Comparison of ENCODE assay signal across 19 cellular contexts in the genomic region with DNA sequence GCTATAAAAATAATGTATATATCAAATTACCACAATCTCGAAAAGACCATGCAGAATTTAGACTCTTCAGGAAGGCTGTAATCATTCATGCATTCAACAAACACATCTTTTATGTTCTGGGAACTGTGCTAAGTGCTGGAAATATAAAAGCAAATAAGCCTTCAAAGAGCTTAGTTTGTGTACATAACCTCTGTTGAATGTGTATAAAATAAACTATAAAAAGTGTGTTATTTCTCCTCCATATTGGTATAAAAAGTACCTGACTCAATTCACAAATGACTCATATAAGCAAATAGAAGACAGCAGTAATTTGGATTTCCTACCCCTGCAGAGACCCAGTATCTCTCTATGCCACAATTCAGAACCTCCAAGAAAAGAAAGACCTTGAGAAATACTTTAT. TPM values are rescaled to one million over a fixed set of nuclear protein-coding genes. Genes with fewer than 3 reads are reported as not detected.
DNase-seq lines count a peak whose midpoint lies in the region; ATAC-seq, FAIRE-seq and TF ChIP-seq lines count a peak whose summit lies in the region.
"Had no signal": no experiment of that assay in that cellular context is flagged by ENCODE, and none has a peak within 500 bp of the region (broad histone marks: within the 10 kb centered on the region; RNA-seq: fewer than 3 reads in every experiment).

No MANE protein-coding gene starts in this region.

- WGBS in A549 (ENCODE audit: missing lambda C conversion rate): 14% methylated on average over 1 of the region's 1 CpG

- H3K4me2 ChIP-seq in A549: peak overlapping the region; percentile 37

- intact Hi-C loops in Panc1 (cut with micrococcal nuclease; ENCODE audit: unreplicated experiment): no loop called here

- no peak for TF ChIP-seq EP300 in A549 (IDR thresholded peaks at IDR 0.05)

- FAIRE-seq in A549 (lab: Jason Lieb, UNC): no peak
- FAIRE-seq: RCC 7860 had no signal

- CTCF ChIA-PET in A549 (lab: Yijun Ruan, JAX): no interaction called here
- CTCF ChIA-PET in HEK293 (lab: Yijun Ruan, JAX): interaction anchor here (0.7 to 3.7 kb wide), 3 partner anchors 17 to 454 kb away, joined by 3 to 15 read pairs (median 3); no protein-coding TSS in a partner anchor
- CTCF ChIA-PET in Panc1 (lab: Charles Lee): interaction anchor here (0.6 kb wide), 1 partner anchor 159 kb away, joined by 3 read pairs; no protein-coding TSS in a partner anchor

- TF ChIP-seq CTCF in A549 (IDR thresholded peaks at IDR 0.05) (no peak), HEK293 (tag by site-specific recombination; IDR thresholded peaks at IDR 0.05) (no peak), Panc1 (IDR thresholded peaks at IDR 0.05) (no peak), right atrium auricular region (IDR thresholded peaks at IDR 0.05) (no peak)

- DNase-seq in A549 (ENCODE audit: low read depth in 1 of 2, low spot score in 1 of 2) (peak in 1 of 2 experiments; percentile 13), NCI-H146 (lab: John Stamatoyannopoulos, UW) (peak; percentile 57), Panc1 (ENCODE audit: low read depth, low spot score) (peak; percentile 4), KBM-7 (no peak), right atrium auricular region (ENCODE audit: low spot score) (no peak), erythroblast (lab: John Stamatoyannopoulos, UW) (no peak)
- DNase-seq: activated CD4-positive, alpha-beta T cell treated with anti-CD3 and anti-CD28 coated beads for 48 hours; activated naive CD4-positive, alpha-beta T cell treated with anti-CD3 and anti-CD28 coated beads, Interleukin-2, amount 50 U/mL, for 16 hours; body of pancreas; CD4-positive, alpha-beta T cell; cortex of kidney; foreskin keratinocyte; NCI-H524 treated with DMSO at 0.1 percent for 48 hours; sigmoid colon; stimulated activated CD4-positive, alpha-beta T cell treated with anti-CD3 and anti-CD28 coated beads, Interleukin-2, amount 100 ng/mL, for 24 hours; stomach had no signal

- no TSS peak for BruUV-seq in Panc1 (replicated peaks; lab: Mats Ljungman, UMichigan)

- peaks cover 0 to 18% of the 10 kb centered on the region in 2 experiments; a peak in 1 of 3 replicates for H3K36me3 ChIP-seq in HEK293 (ENCODE audit: control insufficient read depth in 2 of 2, insufficient read depth in 1 of 2, low read length in 2 of 2)
- H3K36me3 ChIP-seq in Panc1 (ENCODE audit: control insufficient read depth, insufficient read depth, low read length): no peaks in the 10 kb centered on the region; the same call in 1 of the 2 replicates
- H3K36me3 ChIP-seq in right atrium auricular region: peaks cover 12% of the 10 kb centered on the region

- H3K27me3 ChIP-seq in Panc1 (ENCODE audit: control insufficient read depth, insufficient read depth, low read length): no peaks in the 10 kb centered on the region
- no peaks in the 10 kb centered on the region for H3K27me3 ChIP-seq in right atrium auricular region
- H3K27me3 ChIP-seq: body of pancreas, foreskin keratinocyte, sigmoid colon, stomach had no signal

- no peak overlapping the region for H3K27ac ChIP-seq in A549
- no peak overlapping the region for H3K27ac ChIP-seq in HEK293 (ENCODE audit: extremely low read depth, low read depth, low read length)
- H3K27ac ChIP-seq in Panc1 (ENCODE audit: low read length): no peak overlapping the region
- no peak overlapping the region for H3K27ac ChIP-seq in right atrium auricular region
- H3K27ac ChIP-seq: body of pancreas, foreskin keratinocyte, sigmoid colon, stomach had no signal

- POLR2A ChIA-PET in A549 (lab: Yijun Ruan, JAX) (no interaction called here), HEK293 (lab: Yijun Ruan, JAX) (no interaction called here), Panc1 (lab: Charles Lee) (interaction anchor here (0.7 kb wide), 1 partner anchor 37 kb away, joined by 3 read pairs; a partner anchor contains a TSS)

- H3K4me3 ChIP-seq in A549 (no peak overlapping the region), HEK293 (ENCODE audit: low read depth, low read length) (no peak overlapping the region), Panc1 (ENCODE audit: low read depth in 2 of 2, low read length in 2 of 2) (no peak overlapping the region), right atrium auricular region (no peak overlapping the region)
- H3K4me3 ChIP-seq: body of pancreas, sigmoid colon, stomach had no signal

- in situ Hi-C loops in Panc1 (cut with HindIII; ENCODE audit: low pct_unique_long_range_greater_than_20kb, low sequenced_read_pairs) (no loop called here), KBM-7 (cut with MboI; ENCODE audit: low pct_unique_long_range_greater_than_20kb, low sequenced_read_pairs) (no loop called here)

- H3K9me3 ChIP-seq in A549 (no peaks in the 10 kb centered on the region), HEK293 (ENCODE audit: control insufficient read depth, insufficient read depth, low read depth, low read length) (no peaks in the 10 kb centered on the region), Panc1 (ENCODE audit: control insufficient read depth, insufficient read depth, low read depth, low read length) (no peaks in the 10 kb centered on the region), right atrium auricular region (no peaks in the 10 kb centered on the region)
- H3K9me3 ChIP-seq: body of pancreas, sigmoid colon, stomach had no signal

- ATAC-seq in A549: peak in 1 of 2 experiments; percentile 40; a peak in 2 of 6 replicates
- ATAC-seq in Panc1: peak; percentile 68; the same call in 1 of the 2 replicates
- no peak for ATAC-seq in GM21619 (IDR thresholded peaks at IDR 0.05; ENCODE audit: unreplicated experiment)
- ATAC-seq: body of pancreas, foreskin keratinocyte had no signal

- no peak for TF ChIP-seq RAD21 in A549 (conservative IDR thresholded peaks at IDR 0.05 in 1 of 2, IDR thresholded peaks at IDR 0.05 in 1 of 2)

- TF ChIP-seq POLR2A in A549 (IDR thresholded peaks at IDR 0.05; ENCODE audit: low read length) (no peak), erythroblast (IDR thresholded peaks at IDR 0.05; ENCODE audit: low read length) (no peak)

- H3K4me1 ChIP-seq in A549 (peaks cover 14% of the 10 kb centered on the region), HEK293 (ENCODE audit: control insufficient read depth, insufficient read depth, low read length) (peaks cover 7% of the 10 kb centered on the region; the same call in 1 of the 2 replicates), Panc1 (ENCODE audit: control insufficient read depth, insufficient read depth, low read length) (peaks cover 7% of the 10 kb centered on the region; the same call in 1 of the 2 replicates), right atrium auricular region (no peaks in the 10 kb centered on the region)
- H3K4me1 ChIP-seq: foreskin keratinocyte had no signal

TF ChIP-seq in A549, 52 proteins besides CTCF, POLR2A, EP300 and RAD21:
- TF ChIP-seq BHLHE40 (IDR thresholded peaks at IDR 0.05; ENCODE audit: low read depth, low read length) (no peak), HDAC2 (IDR thresholded peaks at IDR 0.05) (no peak), SREBF2 (IDR thresholded peaks at IDR 0.05) (no peak), ZFP36 (IDR thresholded peaks at IDR 0.05; ENCODE audit: borderline replicate concordance, partially characterized antibody) (no peak), JUNB (IDR thresholded peaks at IDR 0.05) (peak; percentile 56; the same call in 1 of the 2 replicates), FOSL2 (IDR thresholded peaks at IDR 0.05) (0 out of 2 replicates have a peak, but pooled peaks have one; percentile 17), FOSL2 (CRISPR knock-in tag; IDR thresholded peaks at IDR 0.05) (peak; percentile 51)

TF ChIP-seq in HEK293, 187 proteins besides CTCF, POLR2A, EP300 and RAD21 (continues in another document):
- TF ChIP-seq, protein P1, sequence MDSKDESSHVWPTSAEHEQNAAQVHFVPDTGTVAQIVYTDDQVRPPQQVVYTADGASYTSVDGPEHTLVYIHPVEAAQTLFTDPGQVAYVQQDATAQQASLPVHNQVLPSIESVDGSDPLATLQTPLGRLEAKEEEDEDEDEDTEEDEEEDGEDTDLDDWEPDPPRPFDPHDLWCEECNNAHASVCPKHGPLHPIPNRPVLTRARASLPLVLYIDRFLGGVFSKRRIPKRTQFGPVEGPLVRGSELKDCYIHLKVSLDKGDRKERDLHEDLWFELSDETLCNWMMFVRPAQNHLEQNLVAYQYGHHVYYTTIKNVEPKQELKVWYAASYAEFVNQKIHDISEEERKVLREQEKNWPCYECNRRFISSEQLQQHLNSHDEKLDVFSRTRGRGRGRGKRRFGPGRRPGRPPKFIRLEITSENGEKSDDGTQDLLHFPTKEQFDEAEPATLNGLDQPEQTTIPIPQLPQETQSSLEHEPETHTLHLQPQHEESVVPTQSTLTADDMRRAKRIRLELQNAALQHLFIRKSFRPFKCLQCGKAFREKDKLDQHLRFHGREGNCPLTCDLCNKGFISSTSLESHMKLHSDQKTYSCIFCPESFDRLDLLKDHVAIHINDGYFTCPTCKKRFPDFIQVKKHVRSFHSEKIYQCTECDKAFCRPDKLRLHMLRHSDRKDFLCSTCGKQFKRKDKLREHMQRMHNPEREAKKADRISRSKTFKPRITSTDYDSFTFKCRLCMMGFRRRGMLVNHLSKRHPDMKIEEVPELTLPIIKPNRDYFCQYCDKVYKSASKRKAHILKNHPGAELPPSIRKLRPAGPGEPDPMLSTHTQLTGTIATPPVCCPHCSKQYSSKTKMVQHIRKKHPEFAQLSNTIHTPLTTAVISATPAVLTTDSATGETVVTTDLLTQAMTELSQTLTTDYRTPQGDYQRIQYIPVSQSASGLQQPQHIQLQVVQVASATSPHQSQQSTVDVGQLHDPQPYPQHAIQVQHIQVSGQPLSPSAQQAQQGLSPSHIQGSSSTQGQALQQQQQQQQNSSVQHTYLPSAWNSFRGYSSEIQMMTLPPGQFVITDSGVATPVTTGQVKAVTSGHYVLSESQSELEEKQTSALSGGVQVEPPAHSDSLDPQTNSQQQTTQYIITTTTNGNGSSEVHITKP (tag by site-specific recombination; IDR thresholded peaks at IDR 0.05): no peak
- no peak for TF ChIP-seq ZEB2 (tag by site-specific recombination; IDR thresholded peaks at IDR 0.05)
- peak; percentile 78 for TF ChIP-seq FEZF1 (tag by site-specific recombination; IDR thresholded peaks at IDR 0.05)

RNA-seq across cellular contexts. Expression of a gene that starts 36.8 kb away (rescaled TPM):
- polyA plus RNA-seq in A549 (2011; rRNA removed): 42.8 and 43.1 TPM in 2 replicates
- polyA plus RNA-seq in A549 (2012; cell fraction: cytosol; rRNA removed): 5.3 and 6.2 TPM in 2 replicates
- polyA plus RNA-seq in A549 (2012; cell fraction: nucleus; rRNA removed): 7.8 and 13.0 TPM in 2 replicates
- 13.7 to 14.3 TPM (median 14.1 TPM) in 3 replicates for polyA plus RNA-seq in A549 (2017; fragmentation: RNase III; extraction: RNeasy Plus Mini Kit Qiagen cat#74134 plus additional on column Dnase treatment)
- polyA minus RNA-seq in A549 (2011; rRNA and poly(A)+ RNA removed): 57.9 and 74.2 TPM in 2 replicates
- total RNA-seq in Panc1 (2021; ENCODE audit: unreplicated experiment): 39.0 TPM
- polyA plus RNA-seq in Panc1 (2012; ENCODE audit: insufficient read length): 22.2 TPM
- total RNA-seq in right atrium auricular region: 10 to 100 TPM; 13.9 to 15.1 TPM

Comparison
In these comparisons a context has a peak if more than half of its experiments do, and no peak if none do; other contexts are left out.
1. DNase-seq: peak in NCI-H146 (single experiment) and Panc1 (single experiment); none in KBM-7 (single experiment), right atrium auricular region (single experiment) and erythroblast (0 of 2).